In the genomic region with DNA sequence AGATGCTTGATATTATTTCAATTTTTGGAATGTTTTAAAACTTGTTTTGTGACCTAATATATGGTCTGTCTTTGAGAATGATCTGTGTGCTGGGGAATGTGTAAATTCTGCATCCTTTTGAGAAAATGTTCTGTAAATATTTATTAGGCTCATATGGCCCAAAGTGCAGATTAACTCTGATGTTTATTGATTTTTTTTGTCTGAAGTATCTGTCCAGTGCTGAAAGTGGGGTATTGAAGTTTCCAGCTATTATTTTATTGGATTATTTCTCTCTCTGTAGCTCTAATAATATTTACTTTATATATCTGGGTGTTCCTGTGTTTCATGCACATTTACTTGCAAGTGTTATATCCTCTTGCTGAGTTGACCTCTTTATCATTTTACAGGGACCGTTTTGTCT, we compare ENCODE assay signal across 27 cellular contexts.
"Had no signal": no experiment of that assay in that cellular context is flagged by ENCODE, and none has a peak within 500 bp of the region (broad histone marks: within the 10 kb centered on the region; RNA-seq: fewer than 3 reads in every experiment).

No MANE protein-coding gene starts in this region.

- H3K27ac ChIP-seq: neural progenitor cell, ovary, parathyroid adenoma, psoas muscle, right lobe of liver, sigmoid colon, suprapubic skin, testis, tibial artery, transverse colon, upper lobe of right lung, uterus had no signal

- H3K4me2 ChIP-seq: neural progenitor cell had no signal

- DNase-seq: naive thymus-derived CD4-positive, alpha-beta T cell; natural killer cell; occipital lobe; ovary; posterior cingulate gyrus; psoas muscle; right cardiac atrium; right lobe of liver; sigmoid colon; small intestine; stimulated activated CD4-positive, alpha-beta T cell treated with anti-CD3 and anti-CD28 coated beads, Interleukin-15, amount 100 ng/mL, for 24 hours; stimulated activated CD4-positive, alpha-beta T cell treated with anti-CD3 and anti-CD28 coated beads, Interleukin-2, amount 100 ng/mL, for 24 hours; stimulated activated CD4-positive, alpha-beta T cell treated with anti-CD3 and anti-CD28 coated beads, Interleukin-4, amount 100 ng/mL, for 1 hour; stimulated activated CD4-positive, alpha-beta T cell treated with anti-CD3 and anti-CD28 coated beads, Interleukin-4, amount 100 ng/mL, for 4 hours; stimulated activated naive B cell treated with anti-CD40 and anti-IgM and Interleukin-4, amounts not matched to agents 10 μg/mL and 1 μg/mL and 100 μg/mL, for 72 hours; stimulated activated naive CD8-positive, alpha-beta T cell treated with anti-CD3 and anti-CD28 coated beads, Interleukin-15, amount 100 ng/mL, for 72 hours; stimulated activated naive CD8-positive, alpha-beta T cell treated with anti-CD3 and anti-CD28 coated beads, Interleukin-15, Interleukin-2, amounts not matched to agents 100 U/mL and 50 U/mL, for 24 hours; substantia nigra; testis; tibial artery; transverse colon; upper lobe of right lung; uterus had no signal

- H3K4me3 ChIP-seq: neural progenitor cell, ovary, psoas muscle, right lobe of liver, sigmoid colon, suprapubic skin, testis, tibial artery, transverse colon, upper lobe of right lung, uterus had no signal

- H3K4me1 ChIP-seq: parathyroid adenoma, psoas muscle, right lobe of liver, sigmoid colon, suprapubic skin, testis, tibial artery, transverse colon, upper lobe of right lung, uterus had no signal

- ATAC-seq: naive thymus-derived CD4-positive, alpha-beta T cell; natural killer cell; psoas muscle; right cardiac atrium; right lobe of liver; stimulated activated effector memory CD8-positive, alpha-beta T cell treated with anti-CD3 and anti-CD28 coated beads, Interleukin-12 subunit alpha, Interleukin-12 subunit beta, amount 100 ng/mL, for 72 hours; stimulated activated naive B cell treated with anti-CD40 and anti-IgM and Interleukin-4, amounts not matched to agents 10 μg/mL and 1 μg/mL and 100 μg/mL, for 72 hours; stimulated activated naive CD8-positive, alpha-beta T cell treated with anti-CD3 and anti-CD28 coated beads, Interleukin-15, amount 100 ng/mL, for 72 hours; stimulated activated naive CD8-positive, alpha-beta T cell treated with anti-CD3 and anti-CD28 coated beads, Interleukin-15, Interleukin-2, amounts not matched to agents 100 U/mL and 50 U/mL, for 24 hours; upper lobe of right lung had no signal

- H3K9me3 ChIP-seq: ovary, psoas muscle, right lobe of liver, suprapubic skin, testis, upper lobe of right lung, uterus had no signal
